1 cellular context compared by ENCODE assay signal in genomic region chr10:77881636-77882035, GRCh38.
TF ChIP-seq lines count a peak whose summit lies in the region.

No MANE protein-coding gene starts in this region.

TF ChIP-seq in WTC11, 78 proteins besides CTCF, POLR2A, EP300 and RAD21 (continued from another document):
- no peak for TF ChIP-seq ARID4B (CRISPR knock-in tag; IDR thresholded peaks at IDR 0.05; ENCODE audit: borderline replicate concordance)
- TF ChIP-seq AFF4 (CRISPR knock-in tag; IDR thresholded peaks at IDR 0.05; ENCODE audit: borderline replicate concordance): no peak
- TF ChIP-seq E2F4 (CRISPR knock-in tag; IDR thresholded peaks at IDR 0.05; ENCODE audit: borderline replicate concordance, low read depth): no peak
- TF ChIP-seq ZNF512 (CRISPR knock-in tag; IDR thresholded peaks at IDR 0.05; ENCODE audit: borderline replicate concordance): no peak
